Comparison of ENCODE assay signal across 26 cellular contexts in genomic region chr3:101037613-101038012, GRCh38. TPM values are rescaled to one million over a fixed set of nuclear protein-coding genes. Genes with fewer than 3 reads are reported as not detected.
DNase-seq lines count a peak whose midpoint lies in the region; ATAC-seq, FAIRE-seq and TF ChIP-seq lines count a peak whose summit lies in the region.
"Had no signal": no experiment of that assay in that cellular context is flagged by ENCODE, and none has a peak within 500 bp of the region (broad histone marks: within the 10 kb centered on the region; RNA-seq: fewer than 3 reads in every experiment).

No MANE protein-coding gene starts in this region.

- H3K9me3 ChIP-seq in A549 (peaks cover 20% of the 10 kb centered on the region; the same call in 2 of the 3 replicates), keratinocyte (ENCODE audit: control insufficient read depth, low read depth, low read length) (peaks cover 7% of the 10 kb centered on the region), hepatocyte (ENCODE audit: low read depth) (no peaks in the 10 kb centered on the region)
- H3K9me3 ChIP-seq: HAP-1, SK-N-SH had no signal

- H3K27ac Mint-ChIP-seq in WTC11: peak overlapping the region; percentile 6; the same call in 1 of the 2 replicates
- H3K27ac Mint-ChIP-seq: CD4-positive, alpha-beta memory T cell had no signal

- H3K4me1 Mint-ChIP-seq in WTC11: peaks cover 22% of the 10 kb centered on the region
- H3K4me1 Mint-ChIP-seq: CD4-positive, alpha-beta memory T cell had no signal

- CTCF ChIA-PET in A549 (lab: Yijun Ruan, JAX): no interaction called here
- CTCF ChIA-PET in WTC11 (lab: Charles Lee): interaction anchor here (1.2 to 1.6 kb wide), 2 partner anchors 32 to 159 kb away, joined by 4 to 5 read pairs; no protein-coding TSS in a partner anchor

- H3K4me2 ChIP-seq in A549 (no peak overlapping the region), keratinocyte (ENCODE audit: control insufficient read depth, extremely low read depth, insufficient read depth, low read depth, low read length) (no peak overlapping the region), hepatocyte (no peak overlapping the region)

- DNase-seq in A549 (ENCODE audit: low read depth in 1 of 2, low spot score in 1 of 2) (no peak), HTR-8/SVneo (ENCODE audit: insufficient read length, low spot score) (no peak), WTC11 (ENCODE audit: low spot score) (no peak), keratinocyte (ENCODE audit: low read depth, low spot score) (no peak), hepatocyte (ENCODE audit: low spot score) (no peak), NCI-H146 treated with DMSO at 0.1 percent for 48 hours (lab: John Stamatoyannopoulos, UW; ENCODE audit: unreplicated experiment) (no peak)
- DNase-seq: 8988T; C1 segment of cervical spinal cord; CD4-positive, alpha-beta memory T cell; COR-L47; DMS53; GOT3; NCI-H1092 treated with DMSO at 0.1 percent for 48 hours; NCI-H1436; NCI-H187 treated with DMSO at 0.1 percent for 48 hours; NCI-H446; NCI-H524 treated with DMSO at 0.1 percent for 48 hours; SHP77 treated with DMSO at 0.1 percent for 48 hours; SK-N-SH had no signal

- H3K9me2 ChIP-seq in hepatocyte (replicated peaks; ENCODE audit: insufficient read depth): no peaks in the 10 kb centered on the region
- H3K9me2 ChIP-seq: SK-N-SH had no signal

- no peak for ATAC-seq in A549
- 0 out of 2 replicates have a peak, but pooled peaks have one; percentile 22 for ATAC-seq in WTC11
- no peak for ATAC-seq in GM21723 (IDR thresholded peaks at IDR 0.05; ENCODE audit: unreplicated experiment)
- ATAC-seq in HG02588 (IDR thresholded peaks at IDR 0.05; ENCODE audit: unreplicated experiment): no peak
- ATAC-seq: Panc1 had no signal

- H3K27ac ChIP-seq in A549 (peak overlapping the region; percentile 59 to 83; a peak in 5 of 6 replicates), keratinocyte (ENCODE audit: control insufficient read depth, insufficient read depth, low read length) (peak overlapping the region; percentile 3), hepatocyte (no peak overlapping the region)
- H3K27ac ChIP-seq: HL-60, RWPE1 had no signal

- H3K27me3 ChIP-seq in keratinocyte (ENCODE audit: control insufficient read depth, extremely low read depth, insufficient read depth, low read length): no peaks in the 10 kb centered on the region
- H3K27me3 ChIP-seq in hepatocyte: no peaks in the 10 kb centered on the region

- no peak overlapping the region for H3K4me3 ChIP-seq in A549
- H3K4me3 ChIP-seq in keratinocyte (ENCODE audit: control insufficient read depth in 2 of 3, extremely low read depth in 1 of 3, insufficient read depth in 2 of 3, low read depth in 1 of 3, low read length in 3 of 3): no peak overlapping the region
- no peak overlapping the region for H3K4me3 ChIP-seq in hepatocyte
- H3K4me3 ChIP-seq: HAP-1 had no signal

- no peaks in the 10 kb centered on the region for H3K36me3 ChIP-seq in keratinocyte (ENCODE audit: control insufficient read depth in 2 of 2, extremely low read depth in 1 of 2, insufficient read depth in 2 of 2, low read length in 2 of 2)
- H3K36me3 ChIP-seq in hepatocyte (replicated peaks; ENCODE audit: insufficient read depth, low read depth): no peaks in the 10 kb centered on the region
- H3K36me3 ChIP-seq: HAP-1 had no signal

- no peak for TF ChIP-seq RAD21 in A549 (conservative IDR thresholded peaks at IDR 0.05 in 1 of 2, IDR thresholded peaks at IDR 0.05 in 1 of 2)

- no peak for TF ChIP-seq EP300 in A549 (IDR thresholded peaks at IDR 0.05)

- H3K9me1 ChIP-seq in keratinocyte (ENCODE audit: control insufficient read depth, extremely low read depth, insufficient read depth, low read length): no peaks in the 10 kb centered on the region

- H2AFZ ChIP-seq in keratinocyte (ENCODE audit: control insufficient read depth, low read length) (peak overlapping the region; percentile 45), hepatocyte (no peak overlapping the region)

- peaks cover 7% of the 10 kb centered on the region for H3K36me3 Mint-ChIP-seq in WTC11
- H3K36me3 Mint-ChIP-seq: CD4-positive, alpha-beta memory T cell had no signal

- WGBS in A549 (ENCODE audit: missing lambda C conversion rate): 93% methylated on average over 5 of the region's 5 CpGs
- 86% methylated on average over 5 of the region's 5 CpGs for WGBS in hepatocyte (ENCODE audit: low lambda C conversion rate, missing lambda C conversion rate)

- POLR2A ChIA-PET in A549 (lab: Yijun Ruan, JAX): no interaction called here
- POLR2A ChIA-PET in WTC11 (lab: Charles Lee): no interaction called here

- no peak for TF ChIP-seq POLR2A in A549 (IDR thresholded peaks at IDR 0.05; ENCODE audit: low read length)

- no peak for TF ChIP-seq CTCF in A549 (IDR thresholded peaks at IDR 0.05)
- TF ChIP-seq CTCF in WTC11 (IDR thresholded peaks at IDR 0.05): no peak
- TF ChIP-seq CTCF in keratinocyte (optimal IDR thresholded peaks at IDR 0.05 in 1 of 3, IDR thresholded peaks at IDR 0.05 in 1 of 3, conservative IDR thresholded peaks at IDR 0.05 in 1 of 3; ENCODE audit: extremely low read depth in 1 of 3, insufficient read depth in 2 of 3, low read length in 3 of 3): no peak
- no peak for TF ChIP-seq CTCF in hepatocyte (IDR thresholded peaks at IDR 0.05; ENCODE audit: poor library complexity)

- no peak overlapping the region for H3K9ac ChIP-seq in keratinocyte (ENCODE audit: control insufficient read depth, extremely low read depth, insufficient read depth, low read length)

- H3K4me1 ChIP-seq in A549 (peaks cover 19% of the 10 kb centered on the region), keratinocyte (ENCODE audit: control insufficient read depth, extremely low read depth, insufficient read depth, low read length) (peaks cover 44% of the 10 kb centered on the region), hepatocyte (ENCODE audit: insufficient read depth) (peaks cover 10% of the 10 kb centered on the region)
- H3K4me1 ChIP-seq: HAP-1 had no signal

- H3K4me3 Mint-ChIP-seq in WTC11: no peak overlapping the region
- H3K4me3 Mint-ChIP-seq: CD4-positive, alpha-beta memory T cell had no signal

- H3K79me2 ChIP-seq in keratinocyte (ENCODE audit: control insufficient read depth, insufficient read depth, low read length): no peaks in the 10 kb centered on the region
- no peaks in the 10 kb centered on the region for H3K79me2 ChIP-seq in hepatocyte

- H4K20me1 ChIP-seq in keratinocyte (ENCODE audit: control insufficient read depth, extremely low read depth, insufficient read depth, low read length): no peaks in the 10 kb centered on the region
- no peaks in the 10 kb centered on the region for H4K20me1 ChIP-seq in hepatocyte (ENCODE audit: insufficient read depth, poor library complexity, severe bottlenecking)

- peaks cover 15% of the 10 kb centered on the region for H3K9me3 Mint-ChIP-seq in WTC11

- no peak for FAIRE-seq in A549 (lab: Jason Lieb, UNC)
- peak; percentile 66 for FAIRE-seq in HTR-8/SVneo (lab: Jason Lieb, UNC)
- no peak for FAIRE-seq in keratinocyte (lab: Jason Lieb, UNC)

- dilution Hi-C loops in keratinocyte (cut with MboI; ENCODE audit: extremely low pct_ligation_motif_present, low sequenced_read_pairs): no loop called here

- no peaks in the 10 kb centered on the region for H3K27me3 Mint-ChIP-seq in WTC11 (ENCODE audit: low read depth)

TF ChIP-seq in A549, 52 proteins besides CTCF, POLR2A, EP300 and RAD21 (continues in another document):
- no peak for TF ChIP-seq RCOR1 (IDR thresholded peaks at IDR 0.05; ENCODE audit: low read depth, low read length)
- TF ChIP-seq HOXB5 (CRISPR knock-in tag; IDR thresholded peaks at IDR 0.05): no peak
- no peak for TF ChIP-seq PBX3 (IDR thresholded peaks at IDR 0.05)
- no peak for TF ChIP-seq CBX2 (IDR thresholded peaks at IDR 0.05; ENCODE audit: borderline replicate concordance, low read depth)

TF ChIP-seq in WTC11, 78 proteins besides CTCF, POLR2A, EP300 and RAD21:
- TF ChIP-seq TCF7 (CRISPR knock-in tag; IDR thresholded peaks at IDR 0.05; ENCODE audit: low read depth) (no peak), ZNF416 (CRISPR knock-in tag; IDR thresholded peaks at IDR 0.05) (peak; percentile 96; the same call in 1 of the 2 replicates)

RNA-seq across cellular contexts. Expression of gene ABI3BP, which starts 44.4 kb away (rescaled TPM):
- polyA plus RNA-seq in A549 (2011; rRNA removed) (1.8 and 3.7 TPM in 2 replicates), A549 (2017; fragmentation: RNase III; extraction: RNeasy Plus Mini Kit Qiagen cat#74134 plus additional on column Dnase treatment) (1.3 to 1.8 TPM (median 1.6 TPM) in 3 replicates), keratinocyte (0.42 to 0.95 TPM (median 0.59 TPM) in 3 replicates), hepatocyte (12.9 and 18.6 TPM in 2 replicates)
- 0.87 and 0.93 TPM in 2 replicates for polyA plus RNA-seq in A549 (2012; cell fraction: cytosol; rRNA removed)
- polyA plus RNA-seq in A549 (2012; cell fraction: nucleus; rRNA removed): 1.7 and 3.0 TPM in 2 replicates
- 1.7 and 2.5 TPM in 2 replicates for polyA minus RNA-seq in A549 (2011; rRNA and poly(A)+ RNA removed)
- total RNA-seq in WTC11 (2021) (0.18 to 0.74 TPM (median 0.39 TPM) in 3 replicates), hepatocyte (10.4 and 15.0 TPM in 2 replicates)
- 4.4 TPM for polyA plus RNA-seq in keratinocyte (2011; ENCODE audit: low read depth)
- 0.62 and 0.69 TPM in 2 replicates for polyA plus RNA-seq in keratinocyte (2011; cell fraction: cytosol; rRNA removed)
- 1.9 and 2.6 TPM in 2 replicates for polyA plus RNA-seq in keratinocyte (2011; cell fraction: nucleus; rRNA removed)
- 1.2 and 1.6 TPM in 2 replicates for polyA plus RNA-seq in keratinocyte (2012; ENCODE audit: low replicate concordance)
- polyA minus RNA-seq in keratinocyte: 1.2 to 2.2 TPM (median 1.9 TPM) in 3 replicates
- not detected for polyA minus RNA-seq in keratinocyte (2011; cell fraction: cytosol; rRNA and poly(A)+ RNA removed)
- polyA minus RNA-seq in keratinocyte (2011; cell fraction: nucleus; rRNA and poly(A)+ RNA removed): 1.5 and 1.9 TPM in 2 replicates
- total RNA-seq: CD4-positive, alpha-beta memory T cell; G401 had no signal
- polyA plus RNA-seq: CD4-positive, alpha-beta memory T cell had no signal
